20 cellular contexts compared by ENCODE assay signal in genomic region chr2:42984617-42985016, GRCh38.
"Had no signal": no experiment of that assay in that cellular context is flagged by ENCODE, and none has a peak within 500 bp of the region (broad histone marks: within the 10 kb centered on the region; RNA-seq: fewer than 3 reads in every experiment).

No MANE protein-coding gene starts in this region.

- H3K27me3 ChIP-seq: esophagus muscularis mucosa, hepatocyte, neutrophil, sigmoid colon, upper lobe of left lung had no signal

- H3K9ac ChIP-seq: parathyroid adenoma had no signal

- DNase-seq: activated CD4-positive, alpha-beta memory T cell treated with anti-CD3 and anti-CD28 coated beads, Interleukin-2, amount 10 ng/mL, durations not matched to agents 7 days and 5 days; activated CD4-positive, alpha-beta T cell treated with anti-CD3 and anti-CD28 coated beads for 48 hours; activated CD8-positive, alpha-beta memory T cell treated with anti-CD3 and anti-CD28 coated beads, Interleukin-2, amount 10 ng/mL, durations not matched to agents 7 days and 5 days; activated gamma-delta T cell treated with Interleukin-2 at 50 U/mL for 16 hours; activated T-cell treated with anti-CD3 and anti-CD28 coated beads for 4 hours; caudate nucleus; effector memory CD4-positive, alpha-beta T cell; glutamatergic neuron; immature natural killer cell; natural killer cell; sigmoid colon; stimulated activated CD4-positive, alpha-beta T cell treated with anti-CD3 and anti-CD28 coated beads, Interleukin-2, amount 100 ng/mL, for 48 hours; stimulated activated naive CD4-positive, alpha-beta T cell; upper lobe of left lung had no signal

- H3K9me3 ChIP-seq: esophagus muscularis mucosa, neutrophil, sigmoid colon, upper lobe of left lung had no signal

- H3K27ac ChIP-seq: esophagus muscularis mucosa, hepatocyte, neutrophil, parathyroid adenoma, sigmoid colon, upper lobe of left lung had no signal

- ATAC-seq: activated CD8-positive, alpha-beta memory T cell treated with anti-CD3 and anti-CD28 coated beads, Interleukin-2, amount 10 ng/mL, durations not matched to agents 7 days and 5 days; left lobe of liver; natural killer cell had no signal

- H3K4me1 ChIP-seq: esophagus muscularis mucosa, parathyroid adenoma, sigmoid colon had no signal

- H2AFZ ChIP-seq: hepatocyte had no signal

- H3K79me2 ChIP-seq: hepatocyte, parathyroid adenoma had no signal

- H3K36me3 ChIP-seq: esophagus muscularis mucosa, neutrophil, sigmoid colon, upper lobe of left lung had no signal

- H3K4me3 ChIP-seq: esophagus muscularis mucosa, hepatocyte, sigmoid colon, smooth muscle cell, upper lobe of left lung had no signal

- H3K4me2 ChIP-seq: hepatocyte, smooth muscle cell had no signal
